In genomic region chr12:39442895-39443703, GRCh38 we compare ENCODE assay signal across 1 cellular context.
TF ChIP-seq lines count a peak whose summit lies in the region.

Gene KIF21A, minus strand, starts transcription at chr12:39443120. Its CDS starts 150 bp downstream, at chr12:39442970.

TF ChIP-seq in HepG2, 621 proteins besides CTCF, POLR2A, EP300 and RAD21 (continued from another document and continues in another):
- TF ChIP-seq ZHX2 (IDR thresholded peaks at IDR 0.05; ENCODE audit: low read depth) (no peak), ZHX2 (CRISPR knock-in tag; IDR thresholded peaks at IDR 0.05; ENCODE audit: borderline replicate concordance) (no peak), ZC3H13 (CRISPR knock-in tag; IDR thresholded peaks at IDR 0.05) (peak; percentile 26; the same call in 1 of the 2 replicates), GATAD1 (CRISPR knock-in tag; IDR thresholded peaks at IDR 0.05) (peak; percentile 17), PHF8 (CRISPR knock-in tag; IDR thresholded peaks at IDR 0.05) (peak; percentile 90), MXD3 (CRISPR knock-in tag; IDR thresholded peaks at IDR 0.05) (peak; percentile 6), ZSCAN29 (CRISPR knock-in tag; conservative IDR thresholded peaks at IDR 0.05) (no peak), ZNF121 (CRISPR knock-in tag; IDR thresholded peaks at IDR 0.05) (0 out of 2 replicates have a peak, but pooled peaks have one; percentile 51), ZNF781 (CRISPR knock-in tag; IDR thresholded peaks at IDR 0.05; ENCODE audit: borderline replicate concordance, not compliant biosample characterization) (no peak), ZC3H4 (CRISPR knock-in tag; IDR thresholded peaks at IDR 0.05; ENCODE audit: borderline replicate concordance) (0 out of 2 replicates have a peak, but pooled peaks have one; percentile 67), ZNF557 (CRISPR knock-in tag; IDR thresholded peaks at IDR 0.05) (no peak), ZNF329 (CRISPR knock-in tag; IDR thresholded peaks at IDR 0.05; ENCODE audit: low read depth) (0 out of 2 replicates have a peak, but pooled peaks have one; percentile 51), MNT (IDR thresholded peaks at IDR 0.05) (no peak), ZNF407 (CRISPR knock-in tag; IDR thresholded peaks at IDR 0.05; ENCODE audit: not compliant biosample characterization) (no peak), SRSF1 (optimal IDR thresholded peaks at IDR 0.05; ENCODE audit: low read depth, low read length) (peak; percentile 65), SOX5 (CRISPR knock-in tag; IDR thresholded peaks at IDR 0.05; ENCODE audit: borderline replicate concordance) (0 out of 2 replicates have a peak, but pooled peaks have one; percentile 61), KDM5B (CRISPR knock-in tag; IDR thresholded peaks at IDR 0.05; ENCODE audit: borderline replicate concordance) (peak; percentile 56; the same call in 1 of the 2 replicates), CBX5 (CRISPR knock-in tag; IDR thresholded peaks at IDR 0.05; ENCODE audit: borderline replicate concordance) (peak; percentile 87), ATF3 (CRISPR knock-in tag; IDR thresholded peaks at IDR 0.05) (0 out of 2 replicates have a peak, but pooled peaks have one; percentile 16), NFYB (CRISPR knock-in tag; IDR thresholded peaks at IDR 0.05) (0 out of 2 replicates have a peak, but pooled peaks have one; percentile 15), FUBP1 (CRISPR knock-in tag; IDR thresholded peaks at IDR 0.05; ENCODE audit: borderline replicate concordance) (no peak), MED13 (CRISPR knock-in tag; IDR thresholded peaks at IDR 0.05) (peak; percentile 44; the same call in 1 of the 2 replicates), ZBTB44 (CRISPR knock-in tag; IDR thresholded peaks at IDR 0.05) (no peak), KAT8 (CRISPR knock-in tag; IDR thresholded peaks at IDR 0.05) (peak; percentile 74), ZNF549 (CRISPR knock-in tag; IDR thresholded peaks at IDR 0.05) (peak; percentile 92), ZNF512B (CRISPR knock-in tag; IDR thresholded peaks at IDR 0.05; ENCODE audit: borderline replicate concordance) (no peak), ZBTB38 (CRISPR knock-in tag; IDR thresholded peaks at IDR 0.05) (peak; percentile 9; the same call in 1 of the 2 replicates)
